Comparison of ENCODE assay signal across 35 cellular contexts in genomic region chr11:33417121-33417520, GRCh38. TPM values are rescaled to one million over a fixed set of nuclear protein-coding genes. Genes with fewer than 3 reads are reported as not detected.
"Had no signal": no experiment of that assay in that cellular context is flagged by ENCODE, and none has a peak within 500 bp of the region (broad histone marks: within the 10 kb centered on the region; RNA-seq: fewer than 3 reads in every experiment).

No MANE protein-coding gene starts in this region.

- H3K27ac ChIP-seq: KMS-11 had no signal

- DNase-seq: Karpas-422, Kasumi-1, MG63, MM.1S, MV-4-11, NCI-H1048, NCI-H1092, NCI-H1092 treated with DMSO at 0.1 percent for 48 hours, NCI-H1105, NCI-H1105 treated with DMSO at 0.1 percent for 48 hours, NCI-H1417, NCI-H1417 treated with DMSO at 0.1 percent for 48 hours, NCI-H1436, NCI-H1436 treated with DMSO at 0.1 percent for 48 hours, NCI-H146, NCI-H1694, NCI-H1694 treated with DMSO at 0.1 percent for 48 hours, NCI-H187, NCI-H187 treated with DMSO at 0.1 percent for 48 hours, NCI-H1930, NCI-H2029, NCI-H2029 treated with DMSO at 0.1 percent for 48 hours, NCI-H2081, NCI-H2081 treated with DMSO at 0.1 percent for 48 hours, NCI-H2107, NCI-H2171, NCI-H2171 treated with DMSO at 0.1 percent for 48 hours, NCI-H2227 treated with DMSO at 0.1 percent for 48 hours, NCI-H226, NCI-H345, NCI-H446, NCI-H446 treated with DMSO at 0.1 percent for 48 hours, NCI-H510A had no signal

- H3K36me3 ChIP-seq: MG63 had no signal

- H3K4me3 ChIP-seq: MG63 had no signal

- H3K9me3 ChIP-seq: MG63 had no signal

RNA-seq across cellular contexts. Expression of gene KIAA1549L, which starts 41.2 kb away (rescaled TPM):
- total RNA-seq: NCI-H460 had no signal
